ENCODE assay signal across 1 cellular context in the genomic region with DNA sequence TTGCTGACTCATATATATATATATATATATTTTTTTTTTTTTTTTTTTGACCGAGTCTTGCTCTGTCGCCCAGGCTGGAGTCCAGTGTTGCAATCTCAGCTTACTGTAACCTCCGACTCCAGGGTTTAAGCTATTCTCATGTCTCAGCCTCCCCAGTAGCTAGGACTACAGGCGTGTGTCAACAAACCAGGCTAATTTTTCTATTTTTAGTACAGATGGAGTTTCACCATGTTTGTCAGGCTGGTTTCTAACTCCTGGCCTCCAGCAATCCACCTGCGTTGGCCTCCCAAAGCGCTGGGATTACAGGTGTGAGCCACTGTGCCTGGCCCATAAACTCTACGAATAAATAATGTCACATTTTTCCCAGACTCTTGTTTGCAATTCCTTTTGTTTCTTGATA.
TF ChIP-seq lines count a peak whose summit lies in the region.

No MANE protein-coding gene starts in this region.

TF ChIP-seq in HepG2, 621 proteins besides CTCF, POLR2A, EP300 and RAD21 (continued from another document and continues in another):
- TF ChIP-seq ZNF142 (CRISPR knock-in tag; IDR thresholded peaks at IDR 0.05) (no peak), HDAC2 (CRISPR knock-in tag; IDR thresholded peaks at IDR 0.05) (peak; percentile 53; the same call in 1 of the 2 replicates), ZKSCAN5 (CRISPR knock-in tag; IDR thresholded peaks at IDR 0.05) (no peak), NFIB (CRISPR knock-in tag; IDR thresholded peaks at IDR 0.05; ENCODE audit: borderline replicate concordance) (no peak), ZBTB2 (CRISPR knock-in tag; IDR thresholded peaks at IDR 0.05; ENCODE audit: low read depth) (no peak), PHF5A (CRISPR knock-in tag; IDR thresholded peaks at IDR 0.05; ENCODE audit: low read depth, unreplicated experiment) (no peak), SMAD1 (CRISPR knock-in tag; IDR thresholded peaks at IDR 0.05; ENCODE audit: borderline replicate concordance, low read depth) (no peak), TBP (CRISPR knock-in tag; IDR thresholded peaks at IDR 0.05) (no peak), E2F1 (CRISPR knock-in tag; IDR thresholded peaks at IDR 0.05) (no peak), ZNF737 (CRISPR knock-in tag; IDR thresholded peaks at IDR 0.05; ENCODE audit: borderline replicate concordance) (no peak), RFX1 (IDR thresholded peaks at IDR 0.05) (peak; percentile 63), MED1 (CRISPR knock-in tag; IDR thresholded peaks at IDR 0.05) (peak; percentile 74), HOXA5 (CRISPR knock-in tag; IDR thresholded peaks at IDR 0.05) (no peak), PREB (CRISPR knock-in tag; IDR thresholded peaks at IDR 0.05) (no peak), ERF (CRISPR knock-in tag; IDR thresholded peaks at IDR 0.05) (peak; percentile 35; the same call in 1 of the 2 replicates), MYNN (CRISPR knock-in tag; IDR thresholded peaks at IDR 0.05; ENCODE audit: low read depth) (no peak), SSRP1 (CRISPR knock-in tag; IDR thresholded peaks at IDR 0.05) (no peak), RBAK (CRISPR knock-in tag; IDR thresholded peaks at IDR 0.05) (no peak), ZFP62 (CRISPR knock-in tag; IDR thresholded peaks at IDR 0.05) (no peak), AHR (CRISPR knock-in tag; IDR thresholded peaks at IDR 0.05) (no peak), CREB1 (IDR thresholded peaks at IDR 0.05) (no peak), CREB1 (CRISPR knock-in tag; IDR thresholded peaks at IDR 0.05) (no peak), IRF2 (CRISPR knock-in tag; IDR thresholded peaks at IDR 0.05) (0 out of 2 replicates have a peak, but pooled peaks have one; percentile 38), FLYWCH1 (CRISPR knock-in tag; IDR thresholded peaks at IDR 0.05) (no peak)
- TF ChIP-seq, protein P1, sequence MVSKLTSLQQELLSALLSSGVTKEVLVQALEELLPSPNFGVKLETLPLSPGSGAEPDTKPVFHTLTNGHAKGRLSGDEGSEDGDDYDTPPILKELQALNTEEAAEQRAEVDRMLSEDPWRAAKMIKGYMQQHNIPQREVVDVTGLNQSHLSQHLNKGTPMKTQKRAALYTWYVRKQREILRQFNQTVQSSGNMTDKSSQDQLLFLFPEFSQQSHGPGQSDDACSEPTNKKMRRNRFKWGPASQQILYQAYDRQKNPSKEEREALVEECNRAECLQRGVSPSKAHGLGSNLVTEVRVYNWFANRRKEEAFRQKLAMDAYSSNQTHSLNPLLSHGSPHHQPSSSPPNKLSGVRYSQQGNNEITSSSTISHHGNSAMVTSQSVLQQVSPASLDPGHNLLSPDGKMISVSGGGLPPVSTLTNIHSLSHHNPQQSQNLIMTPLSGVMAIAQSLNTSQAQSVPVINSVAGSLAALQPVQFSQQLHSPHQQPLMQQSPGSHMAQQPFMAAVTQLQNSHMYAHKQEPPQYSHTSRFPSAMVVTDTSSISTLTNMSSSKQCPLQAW (CRISPR knock-in tag; IDR thresholded peaks at IDR 0.05): no peak
- TF ChIP-seq, protein P2, sequence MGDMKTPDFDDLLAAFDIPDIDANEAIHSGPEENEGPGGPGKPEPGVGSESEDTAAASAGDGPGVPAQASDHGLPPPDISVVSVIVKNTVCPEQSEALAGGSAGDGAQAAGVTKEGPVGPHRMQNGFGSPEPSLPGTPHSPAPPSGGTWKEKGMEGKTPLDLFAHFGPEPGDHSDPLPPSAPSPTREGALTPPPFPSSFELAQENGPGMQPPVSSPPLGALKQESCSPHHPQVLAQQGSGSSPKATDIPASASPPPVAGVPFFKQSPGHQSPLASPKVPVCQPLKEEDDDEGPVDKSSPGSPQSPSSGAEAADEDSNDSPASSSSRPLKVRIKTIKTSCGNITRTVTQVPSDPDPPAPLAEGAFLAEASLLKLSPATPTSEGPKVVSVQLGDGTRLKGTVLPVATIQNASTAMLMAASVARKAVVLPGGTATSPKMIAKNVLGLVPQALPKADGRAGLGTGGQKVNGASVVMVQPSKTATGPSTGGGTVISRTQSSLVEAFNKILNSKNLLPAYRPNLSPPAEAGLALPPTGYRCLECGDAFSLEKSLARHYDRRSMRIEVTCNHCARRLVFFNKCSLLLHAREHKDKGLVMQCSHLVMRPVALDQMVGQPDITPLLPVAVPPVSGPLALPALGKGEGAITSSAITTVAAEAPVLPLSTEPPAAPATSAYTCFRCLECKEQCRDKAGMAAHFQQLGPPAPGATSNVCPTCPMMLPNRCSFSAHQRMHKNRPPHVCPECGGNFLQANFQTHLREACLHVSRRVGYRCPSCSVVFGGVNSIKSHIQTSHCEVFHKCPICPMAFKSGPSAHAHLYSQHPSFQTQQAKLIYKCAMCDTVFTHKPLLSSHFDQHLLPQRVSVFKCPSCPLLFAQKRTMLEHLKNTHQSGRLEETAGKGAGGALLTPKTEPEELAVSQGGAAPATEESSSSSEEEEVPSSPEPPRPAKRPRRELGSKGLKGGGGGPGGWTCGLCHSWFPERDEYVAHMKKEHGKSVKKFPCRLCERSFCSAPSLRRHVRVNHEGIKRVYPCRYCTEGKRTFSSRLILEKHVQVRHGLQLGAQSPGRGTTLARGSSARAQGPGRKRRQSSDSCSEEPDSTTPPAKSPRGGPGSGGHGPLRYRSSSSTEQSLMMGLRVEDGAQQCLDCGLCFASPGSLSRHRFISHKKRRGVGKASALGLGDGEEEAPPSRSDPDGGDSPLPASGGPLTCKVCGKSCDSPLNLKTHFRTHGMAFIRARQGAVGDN (CRISPR knock-in tag; IDR thresholded peaks at IDR 0.05): no peak
- TF ChIP-seq, protein P3, sequence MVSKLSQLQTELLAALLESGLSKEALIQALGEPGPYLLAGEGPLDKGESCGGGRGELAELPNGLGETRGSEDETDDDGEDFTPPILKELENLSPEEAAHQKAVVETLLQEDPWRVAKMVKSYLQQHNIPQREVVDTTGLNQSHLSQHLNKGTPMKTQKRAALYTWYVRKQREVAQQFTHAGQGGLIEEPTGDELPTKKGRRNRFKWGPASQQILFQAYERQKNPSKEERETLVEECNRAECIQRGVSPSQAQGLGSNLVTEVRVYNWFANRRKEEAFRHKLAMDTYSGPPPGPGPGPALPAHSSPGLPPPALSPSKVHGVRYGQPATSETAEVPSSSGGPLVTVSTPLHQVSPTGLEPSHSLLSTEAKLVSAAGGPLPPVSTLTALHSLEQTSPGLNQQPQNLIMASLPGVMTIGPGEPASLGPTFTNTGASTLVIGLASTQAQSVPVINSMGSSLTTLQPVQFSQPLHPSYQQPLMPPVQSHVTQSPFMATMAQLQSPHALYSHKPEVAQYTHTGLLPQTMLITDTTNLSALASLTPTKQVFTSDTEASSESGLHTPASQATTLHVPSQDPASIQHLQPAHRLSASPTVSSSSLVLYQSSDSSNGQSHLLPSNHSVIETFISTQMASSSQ (IDR thresholded peaks at IDR 0.05; ENCODE audit: low read depth): no peak
- TF ChIP-seq, protein P3 (CRISPR knock-in tag; IDR thresholded peaks at IDR 0.05; ENCODE audit: borderline replicate concordance): no peak
- TF ChIP-seq, protein P4, sequence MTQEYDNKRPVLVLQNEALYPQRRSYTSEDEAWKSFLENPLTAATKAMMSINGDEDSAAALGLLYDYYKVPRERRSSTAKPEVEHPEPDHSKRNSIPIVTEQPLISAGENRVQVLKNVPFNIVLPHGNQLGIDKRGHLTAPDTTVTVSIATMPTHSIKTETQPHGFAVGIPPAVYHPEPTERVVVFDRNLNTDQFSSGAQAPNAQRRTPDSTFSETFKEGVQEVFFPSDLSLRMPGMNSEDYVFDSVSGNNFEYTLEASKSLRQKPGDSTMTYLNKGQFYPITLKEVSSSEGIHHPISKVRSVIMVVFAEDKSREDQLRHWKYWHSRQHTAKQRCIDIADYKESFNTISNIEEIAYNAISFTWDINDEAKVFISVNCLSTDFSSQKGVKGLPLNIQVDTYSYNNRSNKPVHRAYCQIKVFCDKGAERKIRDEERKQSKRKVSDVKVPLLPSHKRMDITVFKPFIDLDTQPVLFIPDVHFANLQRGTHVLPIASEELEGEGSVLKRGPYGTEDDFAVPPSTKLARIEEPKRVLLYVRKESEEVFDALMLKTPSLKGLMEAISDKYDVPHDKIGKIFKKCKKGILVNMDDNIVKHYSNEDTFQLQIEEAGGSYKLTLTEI (CRISPR knock-in tag; conservative IDR thresholded peaks at IDR 0.05): no peak
